ENCODE assay signal across 3 cellular contexts in genomic region chr5:178840399-178840798, GRCh38. TPM values are rescaled to one million over a fixed set of nuclear protein-coding genes. Genes with fewer than 3 reads are reported as not detected.
"Had no signal": no experiment of that assay in that cellular context is flagged by ENCODE, and none has a peak within 500 bp of the region (broad histone marks: within the 10 kb centered on the region; RNA-seq: fewer than 3 reads in every experiment).

No MANE protein-coding gene starts in this region.

RNA-seq across cellular contexts. Expression of gene ZFP2, which starts 55.3 kb away (rescaled TPM):
- total RNA-seq: PC-9, RPMI7951, SJSA1 had no signal
